Comparison of ENCODE assay signal across 1 cellular context in genomic region chr5:148839960-148840359, GRCh38.
TF ChIP-seq lines count a peak whose summit lies in the region.

No MANE protein-coding gene starts in this region.

TF ChIP-seq in GM12878, 131 proteins besides CTCF, POLR2A, EP300 and RAD21 (continued from another document):
- TF ChIP-seq, protein P1, sequence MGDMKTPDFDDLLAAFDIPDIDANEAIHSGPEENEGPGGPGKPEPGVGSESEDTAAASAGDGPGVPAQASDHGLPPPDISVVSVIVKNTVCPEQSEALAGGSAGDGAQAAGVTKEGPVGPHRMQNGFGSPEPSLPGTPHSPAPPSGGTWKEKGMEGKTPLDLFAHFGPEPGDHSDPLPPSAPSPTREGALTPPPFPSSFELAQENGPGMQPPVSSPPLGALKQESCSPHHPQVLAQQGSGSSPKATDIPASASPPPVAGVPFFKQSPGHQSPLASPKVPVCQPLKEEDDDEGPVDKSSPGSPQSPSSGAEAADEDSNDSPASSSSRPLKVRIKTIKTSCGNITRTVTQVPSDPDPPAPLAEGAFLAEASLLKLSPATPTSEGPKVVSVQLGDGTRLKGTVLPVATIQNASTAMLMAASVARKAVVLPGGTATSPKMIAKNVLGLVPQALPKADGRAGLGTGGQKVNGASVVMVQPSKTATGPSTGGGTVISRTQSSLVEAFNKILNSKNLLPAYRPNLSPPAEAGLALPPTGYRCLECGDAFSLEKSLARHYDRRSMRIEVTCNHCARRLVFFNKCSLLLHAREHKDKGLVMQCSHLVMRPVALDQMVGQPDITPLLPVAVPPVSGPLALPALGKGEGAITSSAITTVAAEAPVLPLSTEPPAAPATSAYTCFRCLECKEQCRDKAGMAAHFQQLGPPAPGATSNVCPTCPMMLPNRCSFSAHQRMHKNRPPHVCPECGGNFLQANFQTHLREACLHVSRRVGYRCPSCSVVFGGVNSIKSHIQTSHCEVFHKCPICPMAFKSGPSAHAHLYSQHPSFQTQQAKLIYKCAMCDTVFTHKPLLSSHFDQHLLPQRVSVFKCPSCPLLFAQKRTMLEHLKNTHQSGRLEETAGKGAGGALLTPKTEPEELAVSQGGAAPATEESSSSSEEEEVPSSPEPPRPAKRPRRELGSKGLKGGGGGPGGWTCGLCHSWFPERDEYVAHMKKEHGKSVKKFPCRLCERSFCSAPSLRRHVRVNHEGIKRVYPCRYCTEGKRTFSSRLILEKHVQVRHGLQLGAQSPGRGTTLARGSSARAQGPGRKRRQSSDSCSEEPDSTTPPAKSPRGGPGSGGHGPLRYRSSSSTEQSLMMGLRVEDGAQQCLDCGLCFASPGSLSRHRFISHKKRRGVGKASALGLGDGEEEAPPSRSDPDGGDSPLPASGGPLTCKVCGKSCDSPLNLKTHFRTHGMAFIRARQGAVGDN (IDR thresholded peaks at IDR 0.05): no peak
- TF ChIP-seq KAT2A (conservative IDR thresholded peaks at IDR 0.05; ENCODE audit: control insufficient read depth, low read depth, low read length) (no peak), BHLHE40 (IDR thresholded peaks at IDR 0.05; ENCODE audit: borderline replicate concordance in 1 of 2, low read depth in 2 of 2, low read length in 1 of 2) (no peak), STAT3 (IDR thresholded peaks at IDR 0.05; ENCODE audit: low read depth, low read length) (no peak), CEBPZ (IDR thresholded peaks at IDR 0.05; ENCODE audit: low read depth, low read length) (no peak), SRF (IDR thresholded peaks at IDR 0.05; ENCODE audit: low read depth in 2 of 2, low read length in 2 of 2) (no peak)
